10 cellular contexts compared by ENCODE assay signal in genomic region chr17:17810374-17811248, GRCh38. TPM values are rescaled to one million over a fixed set of nuclear protein-coding genes. Genes with fewer than 3 reads are reported as not detected.
DNase-seq lines count a peak whose midpoint lies in the region; ATAC-seq, FAIRE-seq and TF ChIP-seq lines count a peak whose summit lies in the region.
"Had no signal": no experiment of that assay in that cellular context is flagged by ENCODE, and none has a peak within 500 bp of the region (broad histone marks: within the 10 kb centered on the region; RNA-seq: fewer than 3 reads in every experiment).

No MANE protein-coding gene starts in this region.

- TF ChIP-seq CTCF in A549 (IDR thresholded peaks at IDR 0.05), result no peak
- no peak for TF ChIP-seq CTCF in RWPE1 (conservative IDR thresholded peaks at IDR 0.05; ENCODE audit: low read depth)
- TF ChIP-seq CTCF in fibroblast of lung (conservative IDR thresholded peaks at IDR 0.05 in 1 of 2, IDR thresholded peaks at IDR 0.05 in 1 of 2; ENCODE audit: low read depth in 1 of 2, low read length in 2 of 2), result no peak

- no peaks in the 10 kb centered on the region for H3K79me2 ChIP-seq in fibroblast of lung (ENCODE audit: control insufficient read depth, insufficient read depth, low read length)

- ATAC-seq in A549 (no peak), GM21367 (IDR thresholded peaks at IDR 0.05; ENCODE audit: unreplicated experiment) (no peak)

- peak overlapping the region in 1 of 2 experiments; percentile 50; a peak in 3 of 6 replicates for H3K27ac ChIP-seq in A549
- H3K27ac ChIP-seq in RWPE1, result peak overlapping the region; percentile 97
- H3K27ac ChIP-seq in fibroblast of lung (ENCODE audit: insufficient read depth, low read length), result peak overlapping the region; percentile 10
- peak overlapping the region; percentile 63 for H3K27ac ChIP-seq in muscle layer of colon (ENCODE audit: low read depth, low read length)
- H3K27ac ChIP-seq: SJSA1 had no signal

- TF ChIP-seq RAD21 in A549 (conservative IDR thresholded peaks at IDR 0.05 in 1 of 2, IDR thresholded peaks at IDR 0.05 in 1 of 2), result no peak

- WGBS in A549 (ENCODE audit: missing lambda C conversion rate), result 92% methylated on average over 68 of the region's 68 CpGs

- H2AFZ ChIP-seq in fibroblast of lung (ENCODE audit: low read length), result no peak overlapping the region

- POLR2A ChIA-PET in A549 (lab: Yijun Ruan, JAX) (interaction anchor here (1.7 to 5.2 kb wide), 2 partner anchors 26 to 109 kb away, joined by 7 to 38 read pairs; partner anchors contain the start of gene SREBF1), RWPE1 (lab: Yijun Ruan, JAX; ENCODE audit: low non-redundant PET) (interaction anchor here (0.7 kb wide), 1 partner anchor 13 kb away, joined by 9 read pairs; no protein-coding TSS in a partner anchor)

- CTCF ChIA-PET in A549 (lab: Yijun Ruan, JAX) (interaction anchor here (0.6 to 30.5 kb wide), 24 partner anchors 9 to 224 kb away, joined by 3 to 859 read pairs (median 7); partner anchors contain the start of genes RAI1 and SREBF1), RWPE1 (lab: Yijun Ruan, JAX) (interaction anchor here (0.7 to 2.0 kb wide), 4 partner anchors 9 to 66 kb away, joined by 3 to 11 read pairs (median 6); no protein-coding TSS in a partner anchor)

- DNase-seq in A549 (ENCODE audit: low read depth in 1 of 2, low spot score in 1 of 2) (peak in 1 of 2 experiments; percentile 57), RWPE1 (ENCODE audit: low spot score) (no peak), fibroblast of lung (ENCODE audit: low read depth in 2 of 2) (peak; percentile 27 to 52), NCI-H2081 treated with DMSO at 0.1 percent for 48 hours (lab: John Stamatoyannopoulos, UW) (no peak), kidney glomerular epithelial cell (lab: John Stamatoyannopoulos, UW) (no peak), NCI-H2107 (lab: John Stamatoyannopoulos, UW) (no peak)
- DNase-seq: activated effector memory CD4-positive, alpha-beta T cell treated with anti-CD3 and anti-CD28 coated beads, Interleukin-2, amount 50 U/mL, for 16 hours had no signal

- TF ChIP-seq EP300 in A549 (IDR thresholded peaks at IDR 0.05), result no peak

- no peaks in the 10 kb centered on the region for H3K27me3 ChIP-seq in fibroblast of lung (ENCODE audit: control insufficient read depth, insufficient read depth, low read length)
- no peaks in the 10 kb centered on the region for H3K27me3 ChIP-seq in muscle layer of colon (ENCODE audit: control insufficient read depth in 1 of 2, insufficient read depth in 2 of 2, low read length in 2 of 2)
- H3K27me3 ChIP-seq: SJSA1 had no signal

- no peaks in the 10 kb centered on the region for H4K20me1 ChIP-seq in fibroblast of lung (ENCODE audit: control insufficient read depth, extremely low read depth, insufficient read depth, low read length)

- H3K9ac ChIP-seq in fibroblast of lung (ENCODE audit: insufficient read depth, low read length) (no peak overlapping the region), muscle layer of colon (ENCODE audit: low read length) (no peak overlapping the region)

- H3K4me1 ChIP-seq in A549 (peaks cover 55% of the 10 kb centered on the region), fibroblast of lung (ENCODE audit: control insufficient read depth, extremely low read depth, insufficient read depth, low read length) (peaks cover 8% of the 10 kb centered on the region), muscle layer of colon (ENCODE audit: insufficient read depth, low read length) (peaks cover 21% of the 10 kb centered on the region)

- H3K4me3 ChIP-seq in A549, result no peak overlapping the region
- H3K4me3 ChIP-seq in fibroblast of lung (replicated peaks in 1 of 4; ENCODE audit: control extremely low read depth in 1 of 4, insufficient read depth in 1 of 4, low read depth in 3 of 4, low read length in 4 of 4), result no peak overlapping the region
- peak overlapping the region; percentile 20 to 27 for H3K4me3 ChIP-seq in muscle layer of colon (ENCODE audit: low read depth in 1 of 2, low read length in 2 of 2)
- H3K4me3 ChIP-seq: SJSA1 had no signal

- peak overlapping the region; percentile 68; the same call in 2 of the 3 replicates for H3K4me2 ChIP-seq in A549
- peak overlapping the region; percentile 15 for H3K4me2 ChIP-seq in fibroblast of lung (ENCODE audit: extremely low read depth, insufficient read depth, low read length)

- TF ChIP-seq POLR2A in A549 (IDR thresholded peaks at IDR 0.05; ENCODE audit: low read length), result no peak

- no peak for FAIRE-seq in A549 (lab: Jason Lieb, UNC)

- H3K9me3 ChIP-seq in A549, result no peaks in the 10 kb centered on the region
- no peaks in the 10 kb centered on the region for H3K9me3 ChIP-seq in fibroblast of lung (ENCODE audit: control insufficient read depth, insufficient read depth, low read depth, low read length)
- no peaks in the 10 kb centered on the region for H3K9me3 ChIP-seq in muscle layer of colon (ENCODE audit: low read length)
- H3K9me3 ChIP-seq: SJSA1 had no signal

- H3K36me3 ChIP-seq in fibroblast of lung (ENCODE audit: control insufficient read depth, insufficient read depth, low read length), result peaks cover 29% of the 10 kb centered on the region
- H3K36me3 ChIP-seq in muscle layer of colon (ENCODE audit: insufficient read depth, low read length), result peaks cover 12% of the 10 kb centered on the region

TF ChIP-seq in A549, 52 proteins besides CTCF, POLR2A, EP300 and RAD21:
- no peak; the same call in 1 of the 2 replicates for TF ChIP-seq PBX3 (IDR thresholded peaks at IDR 0.05)
- TF ChIP-seq EHMT2 (IDR thresholded peaks at IDR 0.05; ENCODE audit: low read depth), result no peak
- TF ChIP-seq POLR2AphosphoS2 (conservative IDR thresholded peaks at IDR 0.05; ENCODE audit: low read length), result peak; percentile 95; the same call in 1 of the 2 replicates
- TF ChIP-seq JUN (IDR thresholded peaks at IDR 0.05), result peak in 1 of 2 experiments; percentile 32; a peak in 1 of 5 replicates
- TF ChIP-seq RCOR1 (IDR thresholded peaks at IDR 0.05; ENCODE audit: low read depth, low read length), result no peak
- TF ChIP-seq REST (IDR thresholded peaks at IDR 0.05), result peak; percentile 11; the same call in 1 of the 2 replicates
- TF ChIP-seq GATA3 (IDR thresholded peaks at IDR 0.05; ENCODE audit: borderline replicate concordance), result peak; percentile 19; the same call in 1 of the 2 replicates
- TF ChIP-seq RARB (CRISPR knock-in tag; IDR thresholded peaks at IDR 0.05), result no peak
- TF ChIP-seq TFCP2L1 (CRISPR knock-in tag; IDR thresholded peaks at IDR 0.05), result 0 out of 2 replicates have a peak, but pooled peaks have one; percentile 11
- TF ChIP-seq CEBPB (IDR thresholded peaks at IDR 0.05), result no peak
TF ChIP-seq in A549: peak in this region for 5.

RNA-seq across cellular contexts. Expression of gene SREBF1, which starts 26.2 kb away (rescaled TPM):
- polyA plus RNA-seq in A549 (2011; rRNA removed), result 47.4 and 54.6 TPM in 2 replicates
- polyA plus RNA-seq in A549 (2012; cell fraction: cytosol; rRNA removed), result 52.7 and 75.7 TPM in 2 replicates
- 415 and 599 TPM in 2 replicates for polyA plus RNA-seq in A549 (2012; cell fraction: nucleus; rRNA removed)
- 90.3 to 175 TPM (median 159 TPM) in 3 replicates for polyA plus RNA-seq in A549 (2017; fragmentation: RNase III; extraction: RNeasy Plus Mini Kit Qiagen cat#74134 plus additional on column Dnase treatment)
- 75.5 and 133 TPM in 2 replicates for polyA minus RNA-seq in A549 (2011; rRNA and poly(A)+ RNA removed)
- 51.9 and 77.6 TPM in 2 replicates for total RNA-seq in fibroblast of lung
- 29.7 and 49.1 TPM in 2 replicates for polyA plus RNA-seq in fibroblast of lung
- 73.7 and 109 TPM in 2 replicates for polyA plus RNA-seq in fibroblast of lung (2012)
- polyA minus RNA-seq in fibroblast of lung (ENCODE audit: low replicate concordance), result 172 and 195 TPM in 2 replicates

Comparison
In these comparisons a context has a peak if more than half of its experiments do, and no peak if none do; other contexts are left out.
1. DNase-seq: peak in fibroblast of lung (2 of 2); none in RWPE1 (single experiment), NCI-H2081 treated with DMSO at 0.1 percent for 48 hours (single experiment), kidney glomerular epithelial cell (single experiment) and NCI-H2107 (single experiment).
2. H3K4me3 ChIP-seq: peak in muscle layer of colon (2 of 2); none in A549 (single experiment) and fibroblast of lung (0 of 4).